In the genomic region with DNA sequence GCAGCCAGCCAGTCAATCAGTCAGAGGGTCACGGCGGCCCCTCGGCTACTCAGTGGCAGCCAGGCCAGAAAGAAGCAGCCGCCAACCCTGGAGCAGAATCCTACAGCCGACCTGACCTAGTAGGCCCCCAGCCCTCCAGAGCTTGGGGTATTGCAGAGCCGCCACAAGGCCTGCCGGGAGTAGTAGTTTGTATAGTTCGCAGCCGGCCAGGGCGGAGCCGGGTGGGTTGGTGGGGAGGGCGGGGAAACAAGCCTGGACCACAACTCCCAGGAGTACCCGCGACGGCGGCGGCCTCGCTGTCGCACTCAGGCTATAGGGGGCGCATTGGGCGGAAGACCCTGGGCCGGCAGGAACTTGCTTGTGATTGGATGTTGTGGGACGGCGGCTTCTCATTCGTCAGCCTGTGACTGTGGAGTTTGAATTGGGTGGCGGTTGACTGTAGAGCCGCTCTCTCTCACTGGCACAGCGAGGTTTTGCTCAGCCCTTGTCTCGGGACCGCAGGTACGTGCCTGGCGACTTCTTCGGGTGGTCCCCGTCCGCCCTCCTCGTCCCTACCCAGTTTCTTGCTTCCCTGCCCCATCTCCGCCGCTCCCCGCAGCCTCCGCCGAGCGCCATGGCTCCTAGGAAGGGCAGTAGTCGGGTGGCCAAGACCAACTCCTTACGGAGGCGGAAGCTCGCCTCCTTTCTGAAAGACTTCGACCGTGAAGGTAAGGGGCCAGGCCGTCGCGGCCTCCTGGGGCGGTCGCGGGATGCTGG, we compare ENCODE assay signal across 1 cellular context.
TF ChIP-seq lines count a peak whose summit lies in the region.

CDCA8 (plus strand) TSS at position 439 of the 756 bp plus-strand sequence; CDS start at position 614, 175 bp downstream.

TF ChIP-seq in K562, 482 proteins besides CTCF, POLR2A, EP300 and RAD21 (continued from another document and continues in another):
- peak; percentile 86; the same call in 1 of the 2 replicates for TF ChIP-seq HBP1 (CRISPR knock-in tag; IDR thresholded peaks at IDR 0.05)
- no peak for TF ChIP-seq MCM3 (IDR thresholded peaks at IDR 0.05)
- peak; percentile 74 for TF ChIP-seq MAX (CRISPR knock-in tag; IDR thresholded peaks at IDR 0.05)
- peak; percentile 99 for TF ChIP-seq ZBTB7A (IDR thresholded peaks at IDR 0.05; ENCODE audit: borderline replicate concordance, control insufficient read depth, low read depth, low read length)
- 0 out of 4 replicates have a peak, but pooled peaks of 1 of the 2 experiments have one; percentile 72 for TF ChIP-seq MLX (CRISPR knock-in tag; conservative IDR thresholded peaks at IDR 0.05)
- no peak for TF ChIP-seq MXD1 (CRISPR knock-in tag; IDR thresholded peaks at IDR 0.05; ENCODE audit: borderline replicate concordance, poor library complexity, severe bottlenecking)
- no peak for TF ChIP-seq CSDE1 (IDR thresholded peaks at IDR 0.05)
- TF ChIP-seq SMARCA4 (IDR thresholded peaks at IDR 0.05), result no peak; the same call in 1 of the 2 replicates
- TF ChIP-seq PTTG1 (tag; IDR thresholded peaks at IDR 0.05; ENCODE audit: low read depth), result no peak
- peak; percentile 96 for TF ChIP-seq SP1 (CRISPR knock-in tag; IDR thresholded peaks at IDR 0.05)
- TF ChIP-seq NBN (IDR thresholded peaks at IDR 0.05; ENCODE audit: low read depth), result no peak
- TF ChIP-seq IRF1 (CRISPR knock-in tag; IDR thresholded peaks at IDR 0.05; ENCODE audit: borderline replicate concordance), result no peak
- TF ChIP-seq, protein P1, sequence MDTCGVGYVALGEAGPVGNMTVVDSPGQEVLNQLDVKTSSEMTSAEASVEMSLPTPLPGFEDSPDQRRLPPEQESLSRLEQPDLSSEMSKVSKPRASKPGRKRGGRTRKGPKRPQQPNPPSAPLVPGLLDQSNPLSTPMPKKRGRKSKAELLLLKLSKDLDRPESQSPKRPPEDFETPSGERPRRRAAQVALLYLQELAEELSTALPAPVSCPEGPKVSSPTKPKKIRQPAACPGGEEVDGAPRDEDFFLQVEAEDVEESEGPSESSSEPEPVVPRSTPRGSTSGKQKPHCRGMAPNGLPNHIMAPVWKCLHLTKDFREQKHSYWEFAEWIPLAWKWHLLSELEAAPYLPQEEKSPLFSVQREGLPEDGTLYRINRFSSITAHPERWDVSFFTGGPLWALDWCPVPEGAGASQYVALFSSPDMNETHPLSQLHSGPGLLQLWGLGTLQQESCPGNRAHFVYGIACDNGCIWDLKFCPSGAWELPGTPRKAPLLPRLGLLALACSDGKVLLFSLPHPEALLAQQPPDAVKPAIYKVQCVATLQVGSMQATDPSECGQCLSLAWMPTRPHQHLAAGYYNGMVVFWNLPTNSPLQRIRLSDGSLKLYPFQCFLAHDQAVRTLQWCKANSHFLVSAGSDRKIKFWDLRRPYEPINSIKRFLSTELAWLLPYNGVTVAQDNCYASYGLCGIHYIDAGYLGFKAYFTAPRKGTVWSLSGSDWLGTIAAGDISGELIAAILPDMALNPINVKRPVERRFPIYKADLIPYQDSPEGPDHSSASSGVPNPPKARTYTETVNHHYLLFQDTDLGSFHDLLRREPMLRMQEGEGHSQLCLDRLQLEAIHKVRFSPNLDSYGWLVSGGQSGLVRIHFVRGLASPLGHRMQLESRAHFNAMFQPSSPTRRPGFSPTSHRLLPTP (IDR thresholded peaks at IDR 0.05; ENCODE audit: borderline replicate concordance, extremely low read depth, insufficient read length), result no peak
- no peak for TF ChIP-seq ZBTB33 (CRISPR knock-in tag; IDR thresholded peaks at IDR 0.05)
- 0 out of 2 replicates have a peak, but pooled peaks have one; percentile 25 for TF ChIP-seq SREBF1 (IDR thresholded peaks at IDR 0.05; ENCODE audit: borderline replicate concordance, low read depth, low read length)
- TF ChIP-seq, protein P2, sequence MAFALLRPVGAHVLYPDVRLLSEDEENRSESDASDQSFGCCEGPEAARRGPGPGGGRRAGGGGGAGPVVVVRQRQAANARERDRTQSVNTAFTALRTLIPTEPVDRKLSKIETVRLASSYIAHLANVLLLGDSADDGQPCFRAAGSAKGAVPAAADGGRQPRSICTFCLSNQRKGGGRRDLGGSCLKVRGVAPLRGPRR (CRISPR knock-in tag; IDR thresholded peaks at IDR 0.05), result no peak
- TF ChIP-seq NONO (IDR thresholded peaks at IDR 0.05; ENCODE audit: low read depth in 2 of 2, low read length in 1 of 2), result no peak
- TF ChIP-seq ZNF778 (CRISPR knock-in tag; IDR thresholded peaks at IDR 0.05), result no peak
- peak; percentile 95 for TF ChIP-seq ELF2 (CRISPR knock-in tag; IDR thresholded peaks at IDR 0.05)
- peak; percentile 96 for TF ChIP-seq CREM (IDR thresholded peaks at IDR 0.05; ENCODE audit: low read depth)
- TF ChIP-seq BRF1 (IDR thresholded peaks at IDR 0.05; ENCODE audit: borderline replicate concordance, extremely low read depth, insufficient read length), result no peak
- TF ChIP-seq FOXK2 (conservative IDR thresholded peaks at IDR 0.05 in 1 of 2, IDR thresholded peaks at IDR 0.05 in 1 of 2; ENCODE audit: low read depth in 2 of 2), result peak; percentile 94 to 95
- no peak for TF ChIP-seq MCM7 (IDR thresholded peaks at IDR 0.05)
- TF ChIP-seq ZNF3 (CRISPR knock-in tag; IDR thresholded peaks at IDR 0.05), result no peak
- no peak for TF ChIP-seq SNRNP70 (optimal IDR thresholded peaks at IDR 0.05; ENCODE audit: low read depth, low read length)
- no peak; the same call in 1 of the 2 replicates for TF ChIP-seq ZNF134 (CRISPR knock-in tag; conservative IDR thresholded peaks at IDR 0.05)
- no peak for TF ChIP-seq ZFP1 (CRISPR knock-in tag; IDR thresholded peaks at IDR 0.05)
- peak; percentile 59; the same call in 1 of the 2 replicates for TF ChIP-seq MTA3 (IDR thresholded peaks at IDR 0.05; ENCODE audit: borderline replicate concordance)
- TF ChIP-seq TRIM24 (IDR thresholded peaks at IDR 0.05), result no peak
- no peak for TF ChIP-seq KDM2B (CRISPR knock-in tag; IDR thresholded peaks at IDR 0.05)
- no peak; the same call in 1 of the 2 replicates for TF ChIP-seq DIDO1 (tag; IDR thresholded peaks at IDR 0.05; ENCODE audit: low read depth)
- no peak for TF ChIP-seq ZNF133 (CRISPR knock-in tag; IDR thresholded peaks at IDR 0.05)
- TF ChIP-seq, protein P3, sequence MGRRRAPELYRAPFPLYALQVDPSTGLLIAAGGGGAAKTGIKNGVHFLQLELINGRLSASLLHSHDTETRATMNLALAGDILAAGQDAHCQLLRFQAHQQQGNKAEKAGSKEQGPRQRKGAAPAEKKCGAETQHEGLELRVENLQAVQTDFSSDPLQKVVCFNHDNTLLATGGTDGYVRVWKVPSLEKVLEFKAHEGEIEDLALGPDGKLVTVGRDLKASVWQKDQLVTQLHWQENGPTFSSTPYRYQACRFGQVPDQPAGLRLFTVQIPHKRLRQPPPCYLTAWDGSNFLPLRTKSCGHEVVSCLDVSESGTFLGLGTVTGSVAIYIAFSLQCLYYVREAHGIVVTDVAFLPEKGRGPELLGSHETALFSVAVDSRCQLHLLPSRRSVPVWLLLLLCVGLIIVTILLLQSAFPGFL (CRISPR knock-in tag; IDR thresholded peaks at IDR 0.05), result no peak; the same call in 1 of the 2 replicates
- TF ChIP-seq ZNF740 (CRISPR knock-in tag; IDR thresholded peaks at IDR 0.05), result peak; percentile 51
- no peak; a peak in 1 of 4 replicates for TF ChIP-seq ZNF740 (tag; IDR thresholded peaks at IDR 0.05)
